8 cellular contexts compared by ENCODE assay signal in genomic region chr3:43692085-43692484, GRCh38. TPM values are rescaled to one million over a fixed set of nuclear protein-coding genes. Genes with fewer than 3 reads are reported as not detected.
DNase-seq lines count a peak whose midpoint lies in the region; ATAC-seq and TF ChIP-seq lines count a peak whose summit lies in the region.

No MANE protein-coding gene starts in this region.

- H3K27ac Mint-ChIP-seq in activated naive CD8-positive, alpha-beta T cell treated with anti-CD3 and anti-CD28 coated beads for 36 hours: no peak overlapping the region
- peak overlapping the region; percentile 59 for H3K27ac Mint-ChIP-seq in type B pancreatic cell

- no peak for TF ChIP-seq POLR2A in heart left ventricle (IDR thresholded peaks at IDR 0.05)
- no peak for TF ChIP-seq POLR2A in right lobe of liver (IDR thresholded peaks at IDR 0.05)

- no peaks in the 10 kb centered on the region for H3K27me3 ChIP-seq in heart left ventricle
- no peaks in the 10 kb centered on the region for H3K27me3 ChIP-seq in right atrium auricular region
- no peaks in the 10 kb centered on the region for H3K27me3 ChIP-seq in right lobe of liver

- intact Hi-C loops in heart left ventricle (cut with DNase I) (loop anchor here in 4 of 10 donors (5.0 to 10.0 kb wide), 5 partner anchors 65 to 150 kb away; partner anchors contain the start of gene ANO10 (in 2 of the 4)), right lobe of liver (cut with DNase I) (no loop called here)

- H3K4me3 Mint-ChIP-seq in activated naive CD8-positive, alpha-beta T cell treated with anti-CD3 and anti-CD28 coated beads for 36 hours: peak overlapping the region; percentile 82
- peak overlapping the region; percentile 86 for H3K4me3 Mint-ChIP-seq in type B pancreatic cell

- H3K36me3 ChIP-seq in heart left ventricle (no peaks in the 10 kb centered on the region), right atrium auricular region (no peaks in the 10 kb centered on the region), right lobe of liver (no peaks in the 10 kb centered on the region)

- no peaks in the 10 kb centered on the region for H3K27me3 Mint-ChIP-seq in activated naive CD8-positive, alpha-beta T cell treated with anti-CD3 and anti-CD28 coated beads for 36 hours
- no peaks in the 10 kb centered on the region for H3K27me3 Mint-ChIP-seq in type B pancreatic cell

- no peak for ATAC-seq in heart left ventricle
- peak in 1 of 4 donors; percentile 1 for ATAC-seq in right lobe of liver

- H3K9me3 ChIP-seq in heart left ventricle: no peaks in the 10 kb centered on the region
- H3K9me3 ChIP-seq in right atrium auricular region: no peaks in the 10 kb centered on the region
- H3K9me3 ChIP-seq in right lobe of liver: no peaks in the 10 kb centered on the region

- H3K36me3 Mint-ChIP-seq in activated naive CD8-positive, alpha-beta T cell treated with anti-CD3 and anti-CD28 coated beads for 36 hours: peaks cover 7% of the 10 kb centered on the region
- no peaks in the 10 kb centered on the region for H3K36me3 Mint-ChIP-seq in type B pancreatic cell

- H3K27ac ChIP-seq in heart left ventricle (peak overlapping the region in 2 of 12 donors; percentile 94 to 95), right atrium auricular region (no peak overlapping the region), right lobe of liver (peak overlapping the region in 2 of 3 donors; percentile 92 to 96)

- peaks cover 35% of the 10 kb centered on the region for H3K4me1 Mint-ChIP-seq in activated naive CD8-positive, alpha-beta T cell treated with anti-CD3 and anti-CD28 coated beads for 36 hours
- H3K4me1 Mint-ChIP-seq in type B pancreatic cell (ENCODE audit: unreplicated experiment): peaks cover 24% of the 10 kb centered on the region

- peaks cover 2 to 53% (median 18%) of the 10 kb centered on the region in 12 donors for H3K4me1 ChIP-seq in heart left ventricle
- H3K4me1 ChIP-seq in right atrium auricular region: peaks cover 0 to 15% of the 10 kb centered on the region in 2 donors
- H3K4me1 ChIP-seq in right lobe of liver: peaks cover 0 to 49% (median 10%) of the 10 kb centered on the region in 4 donors

- 74 to 84% (median 78%) methylated on average over 7 of the region's 7 CpGs for WGBS in heart left ventricle, 4 donors
- WGBS in right lobe of liver (ENCODE audit: insufficient coverage, low coverage, low lambda C conversion rate, missing lambda C conversion rate): 27% methylated on average over 7 of the region's 7 CpGs

- H3K4me3 ChIP-seq in heart left ventricle (peak overlapping the region in 11 of 12 donors; percentile 73 to 98 (median 84)), right atrium auricular region (peak overlapping the region in 1 of 2 donors; percentile 76), right lobe of liver (peak overlapping the region; percentile 77 to 89 (median 85))

- DNase-seq in heart left ventricle: no peak
- DNase-seq in right atrium auricular region (ENCODE audit: low spot score): no peak
- DNase-seq in activated naive CD8-positive, alpha-beta T cell treated with anti-CD3 and anti-CD28 coated beads for 36 hours: no peak
- no peak for DNase-seq in right lobe of liver
- DNase-seq in type B pancreatic cell (ENCODE audit: extremely low spot score, unreplicated experiment): no peak
- DNase-seq in superior temporal gyrus (ENCODE audit: extremely low spot score): no peak
- no peak for DNase-seq in globus pallidus (ENCODE audit: low spot score)
- no peak for DNase-seq in G401 (ENCODE audit: low spot score)

- H3K9me3 Mint-ChIP-seq in activated naive CD8-positive, alpha-beta T cell treated with anti-CD3 and anti-CD28 coated beads for 36 hours: no peaks in the 10 kb centered on the region
- H3K9me3 Mint-ChIP-seq in type B pancreatic cell: no peaks in the 10 kb centered on the region

- in situ Hi-C loops in G401 (cut with HindIII; ENCODE audit: low sequenced_read_pairs): no loop called here

- TF ChIP-seq CTCF in heart left ventricle (IDR thresholded peaks at IDR 0.05): no peak
- TF ChIP-seq CTCF in right atrium auricular region (IDR thresholded peaks at IDR 0.05): no peak
- no peak for TF ChIP-seq CTCF in right lobe of liver (IDR thresholded peaks at IDR 0.05)
- TF ChIP-seq CTCF in type B pancreatic cell (conservative IDR thresholded peaks at IDR 0.05): no peak

RNA-seq across cellular contexts. Expression of gene ABHD5, which starts 1.3 kb away (rescaled TPM):
- total RNA-seq in heart left ventricle (10 to 100 TPM; 24.2 to 48.2 (median 26.7) TPM), right atrium auricular region (10 to 100 TPM; 16.4 to 20.2 TPM), right lobe of liver (10 to 100 TPM; 10.8 to 23.0 (median 14.6) TPM), type B pancreatic cell (ENCODE audit: low replicate concordance) (13.2 and 21.7 TPM in 2 replicates)
- 100 to 1,000 TPM in 1 of 2 donors, 1 to 10 TPM in 1; 8.5 to 103 TPM for polyA plus RNA-seq in heart left ventricle
- 10 to 100 TPM; 11.4 to 12.1 TPM for total RNA-seq in activated naive CD8-positive, alpha-beta T cell treated with anti-CD3 and anti-CD28 coated beads for 36 hours
- 20.9 and 25.3 TPM in 2 replicates for total RNA-seq in G401 (2014; rRNA removed; shearing (Covaris generic))

Comparison
In these comparisons a context has a peak if more than half of its experiments do, and no peak if none do; other contexts are left out.
1. H3K27ac ChIP-seq: peak in right lobe of liver (2 of 3); none in right atrium auricular region (0 of 2).